ENCODE assay signal across 8 cellular contexts in the genomic region with DNA sequence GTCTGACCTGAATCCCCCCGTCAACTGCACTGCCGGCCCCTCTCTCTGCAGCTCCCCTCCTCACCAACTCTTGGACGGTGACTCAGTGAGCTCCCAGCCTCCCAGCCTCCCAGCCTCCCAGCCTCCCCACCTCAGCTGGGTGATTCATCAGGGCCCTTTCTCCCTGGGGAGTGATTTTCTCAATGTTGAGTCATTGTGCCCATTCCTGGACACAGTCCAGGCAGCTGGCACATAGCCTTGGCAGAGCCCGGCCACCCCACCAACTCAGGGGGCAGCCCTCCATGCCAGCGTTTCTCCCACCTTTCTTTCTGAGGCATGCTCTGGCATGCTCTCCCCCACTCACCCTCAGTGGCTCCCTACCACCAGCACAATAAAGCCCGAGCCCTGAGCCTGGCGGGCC. TPM values are rescaled to one million over a fixed set of nuclear protein-coding genes. Genes with fewer than 3 reads are reported as not detected.
DNase-seq lines count a peak whose midpoint lies in the region; ATAC-seq and TF ChIP-seq lines count a peak whose summit lies in the region.

No MANE protein-coding gene starts in this region.

- ATAC-seq in naive thymus-derived CD8-positive, alpha-beta T cell, result no peak
- ATAC-seq in GM18907 (IDR thresholded peaks at IDR 0.05; ENCODE audit: unreplicated experiment) (no peak), GM18867 (IDR thresholded peaks at IDR 0.05; ENCODE audit: unreplicated experiment) (no peak), GM19452 (IDR thresholded peaks at IDR 0.05; ENCODE audit: unreplicated experiment) (no peak)

- H3K9me3 Mint-ChIP-seq in IgD-negative memory B cell, result no peaks in the 10 kb centered on the region
- no peaks in the 10 kb centered on the region for H3K9me3 Mint-ChIP-seq in naive thymus-derived CD8-positive, alpha-beta T cell

- no peak overlapping the region for H3K27ac Mint-ChIP-seq in IgD-negative memory B cell
- H3K27ac Mint-ChIP-seq in naive thymus-derived CD8-positive, alpha-beta T cell, result peak overlapping the region in 1 of 10 donors; percentile 14

- H3K4me3 Mint-ChIP-seq in IgD-negative memory B cell, result peak overlapping the region; percentile 17 to 75 (median 62)
- H3K4me3 Mint-ChIP-seq in naive thymus-derived CD8-positive, alpha-beta T cell, result peak overlapping the region in 9 of 10 donors; percentile 40 to 79 (median 66)

- TF ChIP-seq CTCF in astrocyte of the spinal cord (IDR thresholded peaks at IDR 0.05; ENCODE audit: low read depth, low read length), result no peak

- H3K4me3 ChIP-seq in astrocyte of the spinal cord (ENCODE audit: low read depth, low read length), result no peak overlapping the region

- in situ Hi-C loops in astrocyte of the spinal cord (cut with HindIII; ENCODE audit: low sequenced_read_pairs), result no loop called here

- H3K36me3 Mint-ChIP-seq in IgD-negative memory B cell, result no peaks in the 10 kb centered on the region
- no peaks in the 10 kb centered on the region for H3K36me3 Mint-ChIP-seq in naive thymus-derived CD8-positive, alpha-beta T cell

- DNase-seq in COLO829 (ENCODE audit: low spot score), result peak; percentile 70
- peak; percentile 18 for DNase-seq in astrocyte of the spinal cord (ENCODE audit: low read depth, low spot score)
- DNase-seq in naive thymus-derived CD8-positive, alpha-beta T cell, result no peak
- DNase-seq in putamen (ENCODE audit: low spot score), result no peak

- POLR2A ChIA-PET in naive thymus-derived CD8-positive, alpha-beta T cell (lab: Charles Lee), result no interaction called here

- H3K4me1 Mint-ChIP-seq in IgD-negative memory B cell, result peaks cover 0 to 8% (median 1%) of the 10 kb centered on the region in 3 donors
- peaks cover 0 to 3% (median 2%) of the 10 kb centered on the region in 4 donors for H3K4me1 Mint-ChIP-seq in naive thymus-derived CD8-positive, alpha-beta T cell

- H3K27me3 Mint-ChIP-seq in IgD-negative memory B cell, result peaks cover 5% of the 10 kb centered on the region
- peaks cover 0 to 9% (median 1%) of the 10 kb centered on the region in 5 donors for H3K27me3 Mint-ChIP-seq in naive thymus-derived CD8-positive, alpha-beta T cell

RNA-seq across cellular contexts. Expression of gene PDE2A, which starts 30.7 kb away (rescaled TPM):
- not detected for polyA plus RNA-seq in IgD-negative memory B cell
- 1 to 10 TPM; 1.2 to 1.9 TPM for total RNA-seq in naive thymus-derived CD8-positive, alpha-beta T cell
- polyA plus RNA-seq in naive thymus-derived CD8-positive, alpha-beta T cell, result under 1 TPM in 2 of 3 donors, not detected in 1; 0.22 to 0.24 TPM

Comparison
In these comparisons a context has a peak if more than half of its experiments do, and no peak if none do; other contexts are left out.
1. DNase-seq: peak in COLO829 (single experiment) and astrocyte of the spinal cord (single experiment); none in naive thymus-derived CD8-positive, alpha-beta T cell (0 of 10) and putamen (single experiment).